In the genomic region with DNA sequence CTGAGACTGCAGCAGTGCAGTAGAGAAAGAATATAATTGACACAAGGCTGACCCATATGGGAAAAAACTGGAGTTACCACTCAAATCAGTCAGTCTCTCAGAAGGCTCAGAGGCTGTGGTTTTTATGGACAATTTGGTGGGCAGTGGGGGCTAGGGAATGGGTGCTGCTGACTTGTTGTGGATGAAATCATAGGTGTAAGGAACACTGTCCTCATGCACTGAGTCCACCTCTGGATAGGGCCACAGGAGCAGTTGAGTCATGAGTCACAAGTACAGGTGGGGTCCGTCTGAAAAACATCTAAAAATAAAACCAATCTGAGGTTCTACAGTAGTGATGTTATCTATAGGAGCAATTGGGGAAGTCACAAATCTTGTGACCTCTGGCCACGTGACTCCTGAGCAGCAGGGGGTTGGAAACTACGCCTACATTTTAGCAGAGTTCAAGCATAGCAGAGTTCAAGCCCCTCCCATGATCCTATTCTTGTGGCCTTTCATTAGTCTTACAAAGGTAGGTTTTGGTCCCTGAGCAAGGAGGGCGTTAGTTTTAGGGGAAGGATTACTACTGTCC, we compare ENCODE assay signal across 9 cellular contexts. TPM values are rescaled to one million over a fixed set of nuclear protein-coding genes. Genes with fewer than 3 reads are reported as not detected.
A peak's percentile ranks its signal among the peaks of the same experiment; 100 is the strongest.
DNase-seq lines count a peak whose midpoint lies in the region; ATAC-seq and TF ChIP-seq lines count a peak whose summit lies in the region.
"Had no signal": no experiment of that assay in that cellular context is flagged by ENCODE, and none has a peak within 500 bp of the region (broad histone marks: within the 10 kb centered on the region; RNA-seq: fewer than 3 reads in every experiment).

No MANE protein-coding gene starts in this region.

- ATAC-seq in HG03097 (IDR thresholded peaks at IDR 0.05; ENCODE audit: low FRiP score, unreplicated experiment) (peak; percentile 64), WTC11 (no peak; the same call in 1 of the 2 replicates)

- H3K36me3 ChIP-seq in transverse colon (no peaks in the 10 kb centered on the region), esophagus squamous epithelium (no peaks in the 10 kb centered on the region)

- intact Hi-C loops in transverse colon (cut with DNase I; ENCODE audit: low total_unique reads) (no loop called here), esophagus squamous epithelium (cut with DNase I) (no loop called here)

- no peaks in the 10 kb centered on the region for H3K36me3 Mint-ChIP-seq in WTC11

- H3K4me3 Mint-ChIP-seq in WTC11, result no peak overlapping the region

- CTCF ChIA-PET in WTC11 (lab: Charles Lee), result interaction anchor here (1.0 kb wide), 1 partner anchor 24 kb away, joined by 4 read pairs; no protein-coding TSS in a partner anchor

- WGBS in transverse colon (ENCODE audit: low coverage in 1 of 2), 2 donors, result 17 to 31% methylated on average over 2 to 4 of the region's 4 CpGs
- WGBS in esophagus squamous epithelium, 2 donors, result 29 to 52% methylated on average over 4 of the region's 4 CpGs

- H3K27ac Mint-ChIP-seq in WTC11, result no peak overlapping the region

- H3K27ac ChIP-seq in transverse colon (no peak overlapping the region), esophagus squamous epithelium (no peak overlapping the region)
- H3K27ac ChIP-seq: VCaP had no signal

- no peaks in the 10 kb centered on the region for H3K9me3 Mint-ChIP-seq in WTC11

- H3K27me3 ChIP-seq in transverse colon, result no peaks in the 10 kb centered on the region
- H3K27me3 ChIP-seq in esophagus squamous epithelium, result peaks cover 0 to under 1% (median 0%) of the 10 kb centered on the region in 4 donors

- TF ChIP-seq EP300 in transverse colon (IDR thresholded peaks at IDR 0.05; ENCODE audit: low read depth), result no peak

- no peak for TF ChIP-seq CTCF in WTC11 (IDR thresholded peaks at IDR 0.05)
- no peak for TF ChIP-seq CTCF in transverse colon (IDR thresholded peaks at IDR 0.05)
- no peak for TF ChIP-seq CTCF in esophagus squamous epithelium (IDR thresholded peaks at IDR 0.05)

- H3K4me3 ChIP-seq in transverse colon (no peak overlapping the region), esophagus squamous epithelium (no peak overlapping the region)

- peak; percentile 24 for DNase-seq in activated CD4-positive, alpha-beta T cell treated with anti-CD3 and anti-CD28 coated beads for 48 hours
- no peak for DNase-seq in activated CD4-positive, alpha-beta T cell treated with anti-CD3 and anti-CD28 coated beads for 1 hour
- DNase-seq in WTC11 (ENCODE audit: low spot score), result no peak
- peak; percentile 37 for DNase-seq in transverse colon
- DNase-seq in stimulated activated CD4-positive, alpha-beta T cell treated with anti-CD3 and anti-CD28 coated beads, Interleukin-4, amount 100 ng/mL, for 1 hour, result no peak
- no peak for DNase-seq in esophagus squamous epithelium (lab: John Stamatoyannopoulos, UW)
- no peak for DNase-seq in NCI-H2081 treated with DMSO at 0.1 percent for 48 hours (lab: John Stamatoyannopoulos, UW)

- peaks cover 2% of the 10 kb centered on the region; the same call in 1 of the 2 replicates for H3K4me1 Mint-ChIP-seq in WTC11

- H3K27me3 Mint-ChIP-seq in WTC11 (ENCODE audit: low read depth), result no peaks in the 10 kb centered on the region

- H3K4me1 ChIP-seq in transverse colon (peaks cover 0 to 11% (median 4%) of the 10 kb centered on the region in 4 donors), esophagus squamous epithelium (no peaks in the 10 kb centered on the region)

- TF ChIP-seq POLR2A in transverse colon (IDR thresholded peaks at IDR 0.05), result no peak
- no peak for TF ChIP-seq POLR2A in esophagus squamous epithelium (IDR thresholded peaks at IDR 0.05)

- H3K9me3 ChIP-seq in transverse colon, result no peaks in the 10 kb centered on the region
- H3K9me3 ChIP-seq in esophagus squamous epithelium, result no peaks in the 10 kb centered on the region

- in situ Hi-C loops in transverse colon (cut with MboI; ENCODE audit: low pct_ligation_motif_present in 1 of 4, low pct_unique_long_range_greater_than_20kb in 1 of 4, low sequenced_read_pairs in 3 of 4), result no loop called here

- POLR2A ChIA-PET in WTC11 (lab: Charles Lee), result no interaction called here

TF ChIP-seq in WTC11, 78 proteins besides CTCF, POLR2A, EP300 and RAD21:
- TF ChIP-seq SP1 (CRISPR knock-in tag; conservative IDR thresholded peaks at IDR 0.05), result no peak
- TF ChIP-seq USF2 (CRISPR knock-in tag; IDR thresholded peaks at IDR 0.05), result peak; percentile 73

RNA-seq across cellular contexts. Expression of gene SGPP1, which starts 18.1 kb away (rescaled TPM):
- total RNA-seq in WTC11 (2021) (8.0 to 8.5 TPM (median 8.5 TPM) in 3 replicates), transverse colon (10 to 100 TPM in 3 of 4 donors, 1 to 10 TPM in 1; 7.6 to 23.9 (median 20.1) TPM), esophagus squamous epithelium (10 to 100 TPM in 3 of 4 donors, 1 to 10 TPM in 1; 5.8 to 15.7 (median 14.6) TPM)

Comparison
In these comparisons a context has a peak if more than half of its experiments do, and no peak if none do; other contexts are left out.
1. DNase-seq: peak in activated CD4-positive, alpha-beta T cell treated with anti-CD3 and anti-CD28 coated beads for 48 hours (single experiment) and transverse colon (single experiment); none in activated CD4-positive, alpha-beta T cell treated with anti-CD3 and anti-CD28 coated beads for 1 hour (single experiment), WTC11 (single experiment), stimulated activated CD4-positive, alpha-beta T cell treated with anti-CD3 and anti-CD28 coated beads, Interleukin-4, amount 100 ng/mL, for 1 hour (single experiment), esophagus squamous epithelium (single experiment) and NCI-H2081 treated with DMSO at 0.1 percent for 48 hours (single experiment).